1 cellular context compared by ENCODE assay signal in the genomic region with DNA sequence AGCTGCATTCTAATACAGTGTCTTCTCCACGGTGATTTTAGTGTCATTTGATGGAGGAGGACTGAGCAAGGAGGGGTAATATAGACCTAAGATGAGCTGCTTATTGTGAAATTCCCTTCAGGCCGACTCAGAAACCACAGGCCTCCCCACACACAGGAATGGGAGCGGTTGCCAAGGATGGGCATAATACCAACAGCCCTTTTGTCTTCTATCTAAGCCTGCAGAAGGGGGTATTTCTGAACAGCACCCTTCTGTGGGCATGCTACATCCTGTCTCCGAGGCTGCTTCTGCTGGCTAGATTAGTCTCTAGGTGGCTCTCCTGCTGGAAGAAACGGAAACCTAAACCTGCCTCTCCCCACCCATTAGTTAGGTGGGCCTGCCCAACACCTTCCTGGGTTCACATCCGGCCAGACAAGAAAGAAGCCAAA.
TF ChIP-seq lines count a peak whose summit lies in the region.

No MANE protein-coding gene starts in this region.

TF ChIP-seq in WTC11, 78 proteins besides CTCF, POLR2A, EP300 and RAD21 (continued from another document):
- TF ChIP-seq, protein P1, sequence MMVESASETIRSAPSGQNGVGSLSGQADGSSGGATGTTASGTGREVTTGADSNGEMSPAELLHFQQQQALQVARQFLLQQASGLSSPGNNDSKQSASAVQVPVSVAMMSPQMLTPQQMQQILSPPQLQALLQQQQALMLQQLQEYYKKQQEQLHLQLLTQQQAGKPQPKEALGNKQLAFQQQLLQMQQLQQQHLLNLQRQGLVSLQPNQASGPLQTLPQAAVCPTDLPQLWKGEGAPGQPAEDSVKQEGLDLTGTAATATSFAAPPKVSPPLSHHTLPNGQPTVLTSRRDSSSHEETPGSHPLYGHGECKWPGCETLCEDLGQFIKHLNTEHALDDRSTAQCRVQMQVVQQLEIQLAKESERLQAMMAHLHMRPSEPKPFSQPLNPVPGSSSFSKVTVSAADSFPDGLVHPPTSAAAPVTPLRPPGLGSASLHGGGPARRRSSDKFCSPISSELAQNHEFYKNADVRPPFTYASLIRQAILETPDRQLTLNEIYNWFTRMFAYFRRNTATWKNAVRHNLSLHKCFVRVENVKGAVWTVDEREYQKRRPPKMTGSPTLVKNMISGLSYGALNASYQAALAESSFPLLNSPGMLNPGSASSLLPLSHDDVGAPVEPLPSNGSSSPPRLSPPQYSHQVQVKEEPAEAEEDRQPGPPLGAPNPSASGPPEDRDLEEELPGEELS (CRISPR knock-in tag; IDR thresholded peaks at IDR 0.05): no peak
- TF ChIP-seq ZBTB21 (CRISPR knock-in tag; IDR thresholded peaks at IDR 0.05; ENCODE audit: borderline replicate concordance): no peak
- no peak for TF ChIP-seq GTF2I (CRISPR knock-in tag; conservative IDR thresholded peaks at IDR 0.05)
- TF ChIP-seq NR3C1 (CRISPR knock-in tag; conservative IDR thresholded peaks at IDR 0.05; ENCODE audit: low read depth): no peak
- TF ChIP-seq NFATC4 (CRISPR knock-in tag; IDR thresholded peaks at IDR 0.05): no peak
- no peak for TF ChIP-seq ZNF416 (CRISPR knock-in tag; IDR thresholded peaks at IDR 0.05)
- TF ChIP-seq, protein P2, sequence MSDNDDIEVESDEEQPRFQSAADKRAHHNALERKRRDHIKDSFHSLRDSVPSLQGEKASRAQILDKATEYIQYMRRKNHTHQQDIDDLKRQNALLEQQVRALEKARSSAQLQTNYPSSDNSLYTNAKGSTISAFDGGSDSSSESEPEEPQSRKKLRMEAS (CRISPR knock-in tag; IDR thresholded peaks at IDR 0.05): no peak
- TF ChIP-seq NFE2L1 (CRISPR knock-in tag; IDR thresholded peaks at IDR 0.05): no peak
- no peak for TF ChIP-seq IRF2 (CRISPR knock-in tag; IDR thresholded peaks at IDR 0.05; ENCODE audit: borderline replicate concordance, low read depth)
- TF ChIP-seq ZNF138 (CRISPR knock-in tag; conservative IDR thresholded peaks at IDR 0.05): no peak
- no peak for TF ChIP-seq NR1H2 (CRISPR knock-in tag; IDR thresholded peaks at IDR 0.05)
- no peak for TF ChIP-seq GABPB1 (CRISPR knock-in tag; IDR thresholded peaks at IDR 0.05)
- no peak for TF ChIP-seq TEAD1 (CRISPR knock-in tag; IDR thresholded peaks at IDR 0.05)
- no peak for TF ChIP-seq ESRRA (CRISPR knock-in tag; IDR thresholded peaks at IDR 0.05; ENCODE audit: borderline replicate concordance)
